Comparison of ENCODE assay signal across 1 cellular context in genomic region chr1:46198026-46198826, GRCh38.
TF ChIP-seq lines count a peak whose summit lies in the region.

TSS of gene POMGNT1 (minus strand) at chr1:46198434. CDS start at chr1:46197821, 613 bp downstream.

TF ChIP-seq in K562, 482 proteins besides CTCF, POLR2A, EP300 and RAD21 (continued from another document):
- no peak for TF ChIP-seq MAFF (IDR thresholded peaks at IDR 0.05; ENCODE audit: low read length)
- TF ChIP-seq CBFA2T2 (conservative IDR thresholded peaks at IDR 0.05) = no peak
- peak; percentile 57; the same call in 1 of the 2 replicates for TF ChIP-seq XRCC5 (IDR thresholded peaks at IDR 0.05; ENCODE audit: low read depth, low read length)
- no peak for TF ChIP-seq KDM2B (CRISPR knock-in tag; IDR thresholded peaks at IDR 0.05)
- peak in 1 of 2 experiments; percentile 93; a peak in 2 of 4 replicates for TF ChIP-seq ZNF639 (CRISPR knock-in tag; conservative IDR thresholded peaks at IDR 0.05 in 1 of 2, IDR thresholded peaks at IDR 0.05 in 1 of 2)
- TF ChIP-seq CAMTA2 (CRISPR knock-in tag; conservative IDR thresholded peaks at IDR 0.05) = no peak
- no peak for TF ChIP-seq KLF10 (CRISPR knock-in tag; IDR thresholded peaks at IDR 0.05)
- TF ChIP-seq ZNF589 (CRISPR knock-in tag; IDR thresholded peaks at IDR 0.05; ENCODE audit: low read depth) = no peak
- no peak for TF ChIP-seq BHLHE40 (IDR thresholded peaks at IDR 0.05; ENCODE audit: low read length)
- no peak for TF ChIP-seq BDP1 (IDR thresholded peaks at IDR 0.05; ENCODE audit: insufficient read depth, insufficient read length)
- peak; percentile 59 for TF ChIP-seq ETV1 (tag; conservative IDR thresholded peaks at IDR 0.05; ENCODE audit: low read depth)
- TF ChIP-seq ZNF518B (CRISPR knock-in tag; IDR thresholded peaks at IDR 0.05) = no peak
- peak; percentile 76; the same call in 1 of the 2 replicates for TF ChIP-seq ZNF57 (CRISPR knock-in tag; IDR thresholded peaks at IDR 0.05)
- TF ChIP-seq ELK1 (CRISPR knock-in tag; IDR thresholded peaks at IDR 0.05) = no peak
- TF ChIP-seq POLR3A (IDR thresholded peaks at IDR 0.05; ENCODE audit: borderline replicate concordance, extremely low read depth, insufficient read depth, insufficient read length) = no peak
- no peak for TF ChIP-seq PHB (CRISPR knock-in tag; IDR thresholded peaks at IDR 0.05)
- no peak for TF ChIP-seq TOE1 (IDR thresholded peaks at IDR 0.05; ENCODE audit: borderline replicate concordance)
- TF ChIP-seq TOE1 (CRISPR knock-in tag; IDR thresholded peaks at IDR 0.05; ENCODE audit: borderline replicate concordance, low read depth) = no peak
- no peak for TF ChIP-seq ZNF224 (CRISPR knock-in tag; IDR thresholded peaks at IDR 0.05)
